ENCODE assay signal across 13 cellular contexts in the genomic region with DNA sequence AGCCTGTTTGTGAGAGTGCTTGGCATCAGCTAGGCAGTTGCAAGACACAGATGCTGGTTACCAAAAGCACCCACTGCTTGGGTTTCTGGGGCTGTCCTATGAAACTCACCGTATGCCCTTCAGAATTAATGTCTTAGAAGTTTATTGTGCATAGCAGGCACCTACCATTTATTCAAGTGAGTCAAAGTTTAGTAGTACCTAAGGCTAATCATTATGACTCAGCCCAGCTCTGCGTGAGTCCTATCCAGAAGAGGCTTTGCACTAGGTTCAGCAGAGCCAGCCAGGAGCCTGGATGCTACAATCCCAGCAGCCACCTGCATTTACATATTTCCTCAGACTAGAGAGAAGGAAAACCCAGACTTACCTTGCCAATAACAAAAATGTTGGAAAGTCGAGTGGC. TPM values are rescaled to one million over a fixed set of nuclear protein-coding genes. Genes with fewer than 3 reads are reported as not detected.
DNase-seq lines count a peak whose midpoint lies in the region; ATAC-seq, FAIRE-seq and TF ChIP-seq lines count a peak whose summit lies in the region.
"Had no signal": no experiment of that assay in that cellular context is flagged by ENCODE, and none has a peak within 500 bp of the region (broad histone marks: within the 10 kb centered on the region; RNA-seq: fewer than 3 reads in every experiment).

No MANE protein-coding gene starts in this region.

- H3K9me3 Mint-ChIP-seq in astrocyte (ENCODE audit: unreplicated experiment) (no peaks in the 10 kb centered on the region), nephron (no peaks in the 10 kb centered on the region)

- H3K36me3 Mint-ChIP-seq in astrocyte (ENCODE audit: low read depth, unreplicated experiment) (peaks cover 26% of the 10 kb centered on the region), nephron (ENCODE audit: low read depth) (peaks cover 73% of the 10 kb centered on the region)

- peak overlapping the region; percentile 84 for H3K4me2 ChIP-seq in astrocyte (ENCODE audit: low read length)

- H3K9me3 ChIP-seq in astrocyte (ENCODE audit: insufficient read depth, low read depth, low read length) = no peaks in the 10 kb centered on the region
- H3K9me3 ChIP-seq: left lung, testis had no signal

- FAIRE-seq in astrocyte (lab: Jason Lieb, UNC) = peak; percentile 75

- H4K20me1 ChIP-seq in astrocyte (ENCODE audit: insufficient read depth, low read length) = peaks cover 64% of the 10 kb centered on the region

- peak overlapping the region; percentile 1 for H3K27ac ChIP-seq in astrocyte (ENCODE audit: low read depth, low read length)
- H3K27ac ChIP-seq: left lung, parathyroid adenoma, testis had no signal

- no peak overlapping the region for H2AFZ ChIP-seq in astrocyte (ENCODE audit: low read depth, low read length)
- H2AFZ ChIP-seq: parathyroid adenoma had no signal

- peaks cover 40% of the 10 kb centered on the region for H3K36me3 ChIP-seq in astrocyte (ENCODE audit: insufficient read depth, low read length)

- ATAC-seq in HG03469 (IDR thresholded peaks at IDR 0.05; ENCODE audit: unreplicated experiment) (no peak), HG02763 (IDR thresholded peaks at IDR 0.05; ENCODE audit: unreplicated experiment) (no peak)
- ATAC-seq: left lung had no signal

- peaks cover 56% of the 10 kb centered on the region for H3K4me1 ChIP-seq in astrocyte (ENCODE audit: insufficient read depth, low read length)
- H3K4me1 ChIP-seq: parathyroid adenoma, testis had no signal

- H3K27me3 Mint-ChIP-seq in astrocyte (ENCODE audit: low read depth, unreplicated experiment) = no peaks in the 10 kb centered on the region
- no peaks in the 10 kb centered on the region for H3K27me3 Mint-ChIP-seq in nephron (ENCODE audit: low read depth)

- H3K27me3 ChIP-seq in astrocyte (ENCODE audit: insufficient read depth, low read length) = no peaks in the 10 kb centered on the region
- H3K27me3 ChIP-seq: left lung, testis had no signal

- H3K4me3 Mint-ChIP-seq in astrocyte (ENCODE audit: unreplicated experiment) (peak overlapping the region; percentile 52), nephron (peak overlapping the region in 2 of 3 experiments; percentile 25 to 26)

- H3K9ac ChIP-seq in astrocyte (ENCODE audit: low read length) = peak overlapping the region; percentile 28
- H3K9ac ChIP-seq: parathyroid adenoma had no signal

- no peak overlapping the region for H3K4me3 ChIP-seq in astrocyte (ENCODE audit: insufficient read depth, low read depth, low read length)
- H3K4me3 ChIP-seq: left lung, testis had no signal

- peaks cover 48% of the 10 kb centered on the region for H3K79me2 ChIP-seq in astrocyte (ENCODE audit: insufficient read depth, low read length)
- H3K79me2 ChIP-seq: parathyroid adenoma had no signal

- H3K27ac Mint-ChIP-seq in astrocyte (ENCODE audit: unreplicated experiment) = no peak overlapping the region
- no peak overlapping the region for H3K27ac Mint-ChIP-seq in nephron

- peaks cover 36% of the 10 kb centered on the region for H3K4me1 Mint-ChIP-seq in astrocyte (ENCODE audit: low read depth, unreplicated experiment)
- H3K4me1 Mint-ChIP-seq in nephron = peaks cover 45% of the 10 kb centered on the region

- TF ChIP-seq CTCF in astrocyte (IDR thresholded peaks at IDR 0.05; ENCODE audit: insufficient read depth, low read depth, low read length) = no peak
- TF ChIP-seq CTCF in nephron (IDR thresholded peaks at IDR 0.05; ENCODE audit: unreplicated experiment in 3 of 3) = no peak

- peak; percentile 54 for DNase-seq in Daoy (ENCODE audit: low read depth)
- DNase-seq in NCI-H226 = peak; percentile 41
- DNase-seq in astrocyte (ENCODE audit: low read depth) = peak; percentile 61
- DNase-seq in stimulated activated CD4-positive, alpha-beta T cell treated with anti-CD3 and anti-CD28 coated beads, Interleukin-15, amount 100 ng/mL, for 24 hours = no peak
- no peak for DNase-seq in GDM1 (lab: John Stamatoyannopoulos, UW)
- DNase-seq: Karpas-422, left lung, NCI-H524, testis had no signal

RNA-seq across cellular contexts. Expression of gene RPS4X, which starts 4.2 kb away (rescaled TPM):
- 816 and 906 TPM in 2 replicates for total RNA-seq in Daoy (2014; rRNA removed; shearing (Covaris generic))
- 565 and 626 TPM in 2 replicates for total RNA-seq in astrocyte

RNA-seq across cellular contexts. Expression of gene CITED1, which starts 32.8 kb away (rescaled TPM):
- 1.1 and 3.1 TPM in 2 replicates for total RNA-seq in Daoy (2014; rRNA removed; shearing (Covaris generic))
- 0.75 TPM in 1 of 2 replicates, not detected in the other for total RNA-seq in astrocyte

RNA-seq across cellular contexts. Expression of gene ERCC6L, which starts 34.0 kb away (rescaled TPM):
- 11.1 and 11.8 TPM in 2 replicates for total RNA-seq in Daoy (2014; rRNA removed; shearing (Covaris generic))
- total RNA-seq in astrocyte = 0.55 and 1.0 TPM in 2 replicates

Comparison
In these comparisons a context has a peak if more than half of its experiments do, and no peak if none do; other contexts are left out.
1. DNase-seq: peak in Daoy (single experiment), NCI-H226 (single experiment) and astrocyte (single experiment); none in stimulated activated CD4-positive, alpha-beta T cell treated with anti-CD3 and anti-CD28 coated beads, Interleukin-15, amount 100 ng/mL, for 24 hours (single experiment) and GDM1 (single experiment).